ENCODE assay signal across 1 cellular context in the genomic region with DNA sequence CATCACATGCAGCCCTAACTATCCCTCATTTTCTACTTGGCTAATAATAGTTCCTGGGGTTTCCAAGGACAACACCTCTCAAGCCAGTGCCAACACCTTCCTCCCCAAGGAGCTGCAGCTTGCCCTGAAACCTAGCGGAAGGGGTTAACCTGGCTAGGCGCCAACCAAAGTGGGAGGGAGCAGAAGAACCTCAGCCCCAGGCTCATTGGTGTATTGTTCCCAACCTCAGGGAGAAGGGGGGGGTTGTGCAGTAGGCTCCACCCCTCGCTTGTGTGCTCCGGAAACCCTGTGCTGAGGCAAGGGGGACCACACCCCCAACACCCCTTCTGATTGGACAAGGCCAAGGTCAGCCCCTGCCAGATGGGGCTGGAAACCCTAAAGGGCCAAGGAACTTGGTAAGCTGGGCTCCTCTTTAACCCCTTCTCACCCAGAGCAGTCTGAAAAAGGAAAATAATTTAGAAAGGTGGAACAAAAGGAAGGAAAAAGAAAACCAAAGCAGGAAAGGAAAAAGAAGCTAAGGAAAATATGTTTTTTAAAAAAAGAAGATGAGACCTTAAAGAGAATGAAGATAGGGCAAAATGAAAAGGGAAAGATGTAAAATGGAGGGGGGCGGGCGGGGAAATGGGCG.
TF ChIP-seq lines count a peak whose summit lies in the region.

No MANE protein-coding gene starts in this region.

TF ChIP-seq in HepG2, 621 proteins besides CTCF, POLR2A, EP300 and RAD21 (continued from another document and continues in another):
- TF ChIP-seq SOX13 (IDR thresholded peaks at IDR 0.05) (no peak), SOX13 (CRISPR knock-in tag; conservative IDR thresholded peaks at IDR 0.05 in 1 of 2, IDR thresholded peaks at IDR 0.05 in 1 of 2) (peak in 1 of 2 experiments; percentile 79; a peak in 2 of 4 replicates), TGIF2 (CRISPR knock-in tag; IDR thresholded peaks at IDR 0.05) (peak; percentile 77; the same call in 1 of the 2 replicates), SOX5 (CRISPR knock-in tag; IDR thresholded peaks at IDR 0.05; ENCODE audit: borderline replicate concordance) (peak; percentile 76; the same call in 1 of the 2 replicates), NFYC (CRISPR knock-in tag; IDR thresholded peaks at IDR 0.05) (peak; percentile 90), ETV5 (CRISPR knock-in tag; IDR thresholded peaks at IDR 0.05; ENCODE audit: borderline replicate concordance) (peak; percentile 86; the same call in 1 of the 2 replicates), ZNF629 (CRISPR knock-in tag; conservative IDR thresholded peaks at IDR 0.05) (no peak), NR1H2 (CRISPR knock-in tag; IDR thresholded peaks at IDR 0.05; ENCODE audit: borderline replicate concordance, low read depth) (no peak), HNF4G (IDR thresholded peaks at IDR 0.05; ENCODE audit: borderline replicate concordance, low read depth, low read length) (peak; percentile 17; the same call in 1 of the 2 replicates), HNF4G (CRISPR knock-in tag; IDR thresholded peaks at IDR 0.05; ENCODE audit: borderline replicate concordance, low read depth) (no peak), SALL1 (CRISPR knock-in tag; IDR thresholded peaks at IDR 0.05) (peak; percentile 65), CBX2 (IDR thresholded peaks at IDR 0.05; ENCODE audit: low read depth, low read length) (no peak), CBX2 (CRISPR knock-in tag; IDR thresholded peaks at IDR 0.05; ENCODE audit: low read depth) (no peak), RBFOX2 (IDR thresholded peaks at IDR 0.05; ENCODE audit: low read depth, low read length) (0 out of 2 replicates have a peak, but pooled peaks have one; percentile 9), SP1 (IDR thresholded peaks at IDR 0.05) (no peak), SP1 (CRISPR knock-in tag; IDR thresholded peaks at IDR 0.05) (peak; percentile 78), TBL1XR1 (IDR thresholded peaks at IDR 0.05; ENCODE audit: borderline replicate concordance, low read length, partially characterized antibody) (peak; percentile 42), TRIM24 (CRISPR knock-in tag; IDR thresholded peaks at IDR 0.05) (no peak), ZNF709 (CRISPR knock-in tag; IDR thresholded peaks at IDR 0.05) (no peak), SMYD3 (CRISPR knock-in tag; IDR thresholded peaks at IDR 0.05) (no peak), MAZ (IDR thresholded peaks at IDR 0.05; ENCODE audit: borderline replicate concordance, low read depth, low read length) (peak; percentile 65), MAZ (CRISPR knock-in tag; IDR thresholded peaks at IDR 0.05; ENCODE audit: low read depth) (peak; percentile 64; the same call in 1 of the 2 replicates), HOXA5 (CRISPR knock-in tag; IDR thresholded peaks at IDR 0.05) (peak; percentile 51; the same call in 1 of the 2 replicates), SP2 (CRISPR knock-in tag; IDR thresholded peaks at IDR 0.05) (peak; percentile 65), SP4 (CRISPR knock-in tag; IDR thresholded peaks at IDR 0.05) (peak; percentile 66; the same call in 1 of the 2 replicates), GABPA (IDR thresholded peaks at IDR 0.05; ENCODE audit: low read depth, low read length) (peak; percentile 55), GABPA (CRISPR knock-in tag; IDR thresholded peaks at IDR 0.05; ENCODE audit: low read depth) (peak; percentile 87), NR2F6 (IDR thresholded peaks at IDR 0.05) (0 out of 2 replicates have a peak, but pooled peaks have one; percentile 13), NR2F6 (CRISPR knock-in tag; IDR thresholded peaks at IDR 0.05) (peak; percentile 42; the same call in 1 of the 2 replicates), SSRP1 (CRISPR knock-in tag; IDR thresholded peaks at IDR 0.05) (peak; percentile 77; the same call in 1 of the 2 replicates), GATAD1 (CRISPR knock-in tag; IDR thresholded peaks at IDR 0.05) (peak; percentile 81), SAP130 (CRISPR knock-in tag; IDR thresholded peaks at IDR 0.05; ENCODE audit: low read depth) (peak; percentile 87), ELF3 (CRISPR knock-in tag; IDR thresholded peaks at IDR 0.05) (peak; percentile 64; the same call in 1 of the 2 replicates), SRSF1 (optimal IDR thresholded peaks at IDR 0.05; ENCODE audit: low read depth, low read length) (no peak), NR2C2 (CRISPR knock-in tag; IDR thresholded peaks at IDR 0.05; ENCODE audit: borderline replicate concordance) (peak; percentile 81), ZNF350 (CRISPR knock-in tag; IDR thresholded peaks at IDR 0.05; ENCODE audit: borderline replicate concordance, low read depth) (peak; percentile 54; the same call in 1 of the 2 replicates), ZNF605 (CRISPR knock-in tag; IDR thresholded peaks at IDR 0.05) (peak; percentile 35; the same call in 1 of the 2 replicates), SOX6 (IDR thresholded peaks at IDR 0.05) (no peak), SOX6 (CRISPR knock-in tag; IDR thresholded peaks at IDR 0.05) (peak; percentile 86), GABPB1 (CRISPR knock-in tag; IDR thresholded peaks at IDR 0.05) (peak; percentile 87), KLF6 (CRISPR knock-in tag; IDR thresholded peaks at IDR 0.05) (0 out of 2 replicates have a peak, but pooled peaks have one; percentile 43), KDM5A (IDR thresholded peaks at IDR 0.05; ENCODE audit: borderline replicate concordance, low read length) (peak; percentile 3; the same call in 1 of the 2 replicates)
- TF ChIP-seq, protein P1, sequence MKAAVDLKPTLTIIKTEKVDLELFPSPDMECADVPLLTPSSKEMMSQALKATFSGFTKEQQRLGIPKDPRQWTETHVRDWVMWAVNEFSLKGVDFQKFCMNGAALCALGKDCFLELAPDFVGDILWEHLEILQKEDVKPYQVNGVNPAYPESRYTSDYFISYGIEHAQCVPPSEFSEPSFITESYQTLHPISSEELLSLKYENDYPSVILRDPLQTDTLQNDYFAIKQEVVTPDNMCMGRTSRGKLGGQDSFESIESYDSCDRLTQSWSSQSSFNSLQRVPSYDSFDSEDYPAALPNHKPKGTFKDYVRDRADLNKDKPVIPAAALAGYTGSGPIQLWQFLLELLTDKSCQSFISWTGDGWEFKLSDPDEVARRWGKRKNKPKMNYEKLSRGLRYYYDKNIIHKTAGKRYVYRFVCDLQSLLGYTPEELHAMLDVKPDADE (CRISPR knock-in tag; IDR thresholded peaks at IDR 0.05) = no peak
- TF ChIP-seq, protein P2, sequence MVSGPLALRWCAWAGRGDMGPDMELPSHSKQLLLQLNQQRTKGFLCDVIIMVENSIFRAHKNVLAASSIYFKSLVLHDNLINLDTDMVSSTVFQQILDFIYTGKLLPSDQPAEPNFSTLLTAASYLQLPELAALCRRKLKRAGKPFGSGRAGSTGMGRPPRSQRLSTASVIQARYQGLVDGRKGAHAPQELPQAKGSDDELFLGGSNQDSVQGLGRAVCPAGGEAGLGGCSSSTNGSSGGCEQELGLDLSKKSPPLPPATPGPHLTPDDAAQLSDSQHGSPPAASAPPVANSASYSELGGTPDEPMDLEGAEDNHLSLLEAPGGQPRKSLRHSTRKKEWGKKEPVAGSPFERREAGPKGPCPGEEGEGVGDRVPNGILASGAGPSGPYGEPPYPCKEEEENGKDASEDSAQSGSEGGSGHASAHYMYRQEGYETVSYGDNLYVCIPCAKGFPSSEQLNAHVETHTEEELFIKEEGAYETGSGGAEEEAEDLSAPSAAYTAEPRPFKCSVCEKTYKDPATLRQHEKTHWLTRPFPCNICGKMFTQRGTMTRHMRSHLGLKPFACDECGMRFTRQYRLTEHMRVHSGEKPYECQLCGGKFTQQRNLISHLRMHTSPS (CRISPR knock-in tag; IDR thresholded peaks at IDR 0.05; ENCODE audit: low read depth) = no peak
- TF ChIP-seq, protein P3, sequence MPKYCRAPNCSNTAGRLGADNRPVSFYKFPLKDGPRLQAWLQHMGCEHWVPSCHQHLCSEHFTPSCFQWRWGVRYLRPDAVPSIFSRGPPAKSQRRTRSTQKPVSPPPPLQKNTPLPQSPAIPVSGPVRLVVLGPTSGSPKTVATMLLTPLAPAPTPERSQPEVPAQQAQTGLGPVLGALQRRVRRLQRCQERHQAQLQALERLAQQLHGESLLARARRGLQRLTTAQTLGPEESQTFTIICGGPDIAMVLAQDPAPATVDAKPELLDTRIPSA (CRISPR knock-in tag; IDR thresholded peaks at IDR 0.05; ENCODE audit: borderline replicate concordance) = no peak
- TF ChIP-seq, protein P4, sequence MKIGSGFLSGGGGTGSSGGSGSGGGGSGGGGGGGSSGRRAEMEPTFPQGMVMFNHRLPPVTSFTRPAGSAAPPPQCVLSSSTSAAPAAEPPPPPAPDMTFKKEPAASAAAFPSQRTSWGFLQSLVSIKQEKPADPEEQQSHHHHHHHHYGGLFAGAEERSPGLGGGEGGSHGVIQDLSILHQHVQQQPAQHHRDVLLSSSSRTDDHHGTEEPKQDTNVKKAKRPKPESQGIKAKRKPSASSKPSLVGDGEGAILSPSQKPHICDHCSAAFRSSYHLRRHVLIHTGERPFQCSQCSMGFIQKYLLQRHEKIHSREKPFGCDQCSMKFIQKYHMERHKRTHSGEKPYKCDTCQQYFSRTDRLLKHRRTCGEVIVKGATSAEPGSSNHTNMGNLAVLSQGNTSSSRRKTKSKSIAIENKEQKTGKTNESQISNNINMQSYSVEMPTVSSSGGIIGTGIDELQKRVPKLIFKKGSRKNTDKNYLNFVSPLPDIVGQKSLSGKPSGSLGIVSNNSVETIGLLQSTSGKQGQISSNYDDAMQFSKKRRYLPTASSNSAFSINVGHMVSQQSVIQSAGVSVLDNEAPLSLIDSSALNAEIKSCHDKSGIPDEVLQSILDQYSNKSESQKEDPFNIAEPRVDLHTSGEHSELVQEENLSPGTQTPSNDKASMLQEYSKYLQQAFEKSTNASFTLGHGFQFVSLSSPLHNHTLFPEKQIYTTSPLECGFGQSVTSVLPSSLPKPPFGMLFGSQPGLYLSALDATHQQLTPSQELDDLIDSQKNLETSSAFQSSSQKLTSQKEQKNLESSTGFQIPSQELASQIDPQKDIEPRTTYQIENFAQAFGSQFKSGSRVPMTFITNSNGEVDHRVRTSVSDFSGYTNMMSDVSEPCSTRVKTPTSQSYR (CRISPR knock-in tag; IDR thresholded peaks at IDR 0.05; ENCODE audit: borderline replicate concordance) = peak; percentile 59; the same call in 1 of the 2 replicates
- TF ChIP-seq, protein P5, sequence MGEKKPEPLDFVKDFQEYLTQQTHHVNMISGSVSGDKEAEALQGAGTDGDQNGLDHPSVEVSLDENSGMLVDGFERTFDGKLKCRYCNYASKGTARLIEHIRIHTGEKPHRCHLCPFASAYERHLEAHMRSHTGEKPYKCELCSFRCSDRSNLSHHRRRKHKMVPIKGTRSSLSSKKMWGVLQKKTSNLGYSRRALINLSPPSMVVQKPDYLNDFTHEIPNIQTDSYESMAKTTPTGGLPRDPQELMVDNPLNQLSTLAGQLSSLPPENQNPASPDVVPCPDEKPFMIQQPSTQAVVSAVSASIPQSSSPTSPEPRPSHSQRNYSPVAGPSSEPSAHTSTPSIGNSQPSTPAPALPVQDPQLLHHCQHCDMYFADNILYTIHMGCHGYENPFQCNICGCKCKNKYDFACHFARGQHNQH (CRISPR knock-in tag; IDR thresholded peaks at IDR 0.05) = peak; percentile 46; the same call in 1 of the 2 replicates
- TF ChIP-seq, protein P6, sequence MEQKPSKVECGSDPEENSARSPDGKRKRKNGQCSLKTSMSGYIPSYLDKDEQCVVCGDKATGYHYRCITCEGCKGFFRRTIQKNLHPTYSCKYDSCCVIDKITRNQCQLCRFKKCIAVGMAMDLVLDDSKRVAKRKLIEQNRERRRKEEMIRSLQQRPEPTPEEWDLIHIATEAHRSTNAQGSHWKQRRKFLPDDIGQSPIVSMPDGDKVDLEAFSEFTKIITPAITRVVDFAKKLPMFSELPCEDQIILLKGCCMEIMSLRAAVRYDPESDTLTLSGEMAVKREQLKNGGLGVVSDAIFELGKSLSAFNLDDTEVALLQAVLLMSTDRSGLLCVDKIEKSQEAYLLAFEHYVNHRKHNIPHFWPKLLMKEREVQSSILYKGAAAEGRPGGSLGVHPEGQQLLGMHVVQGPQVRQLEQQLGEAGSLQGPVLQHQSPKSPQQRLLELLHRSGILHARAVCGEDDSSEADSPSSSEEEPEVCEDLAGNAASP (CRISPR knock-in tag; IDR thresholded peaks at IDR 0.05; ENCODE audit: borderline replicate concordance) = peak; percentile 45; the same call in 1 of the 2 replicates
- TF ChIP-seq, protein P7, sequence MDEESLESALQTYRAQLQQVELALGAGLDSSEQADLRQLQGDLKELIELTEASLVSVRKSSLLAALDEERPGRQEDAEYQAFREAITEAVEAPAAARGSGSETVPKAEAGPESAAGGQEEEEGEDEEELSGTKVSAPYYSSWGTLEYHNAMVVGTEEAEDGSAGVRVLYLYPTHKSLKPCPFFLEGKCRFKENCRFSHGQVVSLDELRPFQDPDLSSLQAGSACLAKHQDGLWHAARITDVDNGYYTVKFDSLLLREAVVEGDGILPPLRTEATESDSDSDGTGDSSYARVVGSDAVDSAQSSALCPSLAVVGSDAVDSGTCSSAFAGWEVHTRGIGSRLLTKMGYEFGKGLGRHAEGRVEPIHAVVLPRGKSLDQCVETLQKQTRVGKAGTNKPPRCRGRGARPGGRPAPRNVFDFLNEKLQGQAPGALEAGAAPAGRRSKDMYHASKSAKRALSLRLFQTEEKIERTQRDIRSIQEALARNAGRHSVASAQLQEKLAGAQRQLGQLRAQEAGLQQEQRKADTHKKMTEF (CRISPR knock-in tag; IDR thresholded peaks at IDR 0.05) = peak; percentile 56; the same call in 1 of the 2 replicates
- TF ChIP-seq, protein P8, sequence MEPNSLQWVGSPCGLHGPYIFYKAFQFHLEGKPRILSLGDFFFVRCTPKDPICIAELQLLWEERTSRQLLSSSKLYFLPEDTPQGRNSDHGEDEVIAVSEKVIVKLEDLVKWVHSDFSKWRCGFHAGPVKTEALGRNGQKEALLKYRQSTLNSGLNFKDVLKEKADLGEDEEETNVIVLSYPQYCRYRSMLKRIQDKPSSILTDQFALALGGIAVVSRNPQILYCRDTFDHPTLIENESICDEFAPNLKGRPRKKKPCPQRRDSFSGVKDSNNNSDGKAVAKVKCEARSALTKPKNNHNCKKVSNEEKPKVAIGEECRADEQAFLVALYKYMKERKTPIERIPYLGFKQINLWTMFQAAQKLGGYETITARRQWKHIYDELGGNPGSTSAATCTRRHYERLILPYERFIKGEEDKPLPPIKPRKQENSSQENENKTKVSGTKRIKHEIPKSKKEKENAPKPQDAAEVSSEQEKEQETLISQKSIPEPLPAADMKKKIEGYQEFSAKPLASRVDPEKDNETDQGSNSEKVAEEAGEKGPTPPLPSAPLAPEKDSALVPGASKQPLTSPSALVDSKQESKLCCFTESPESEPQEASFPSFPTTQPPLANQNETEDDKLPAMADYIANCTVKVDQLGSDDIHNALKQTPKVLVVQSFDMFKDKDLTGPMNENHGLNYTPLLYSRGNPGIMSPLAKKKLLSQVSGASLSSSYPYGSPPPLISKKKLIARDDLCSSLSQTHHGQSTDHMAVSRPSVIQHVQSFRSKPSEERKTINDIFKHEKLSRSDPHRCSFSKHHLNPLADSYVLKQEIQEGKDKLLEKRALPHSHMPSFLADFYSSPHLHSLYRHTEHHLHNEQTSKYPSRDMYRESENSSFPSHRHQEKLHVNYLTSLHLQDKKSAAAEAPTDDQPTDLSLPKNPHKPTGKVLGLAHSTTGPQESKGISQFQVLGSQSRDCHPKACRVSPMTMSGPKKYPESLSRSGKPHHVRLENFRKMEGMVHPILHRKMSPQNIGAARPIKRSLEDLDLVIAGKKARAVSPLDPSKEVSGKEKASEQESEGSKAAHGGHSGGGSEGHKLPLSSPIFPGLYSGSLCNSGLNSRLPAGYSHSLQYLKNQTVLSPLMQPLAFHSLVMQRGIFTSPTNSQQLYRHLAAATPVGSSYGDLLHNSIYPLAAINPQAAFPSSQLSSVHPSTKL (CRISPR knock-in tag; IDR thresholded peaks at IDR 0.05) = peak; percentile 65
